In the genomic region with DNA sequence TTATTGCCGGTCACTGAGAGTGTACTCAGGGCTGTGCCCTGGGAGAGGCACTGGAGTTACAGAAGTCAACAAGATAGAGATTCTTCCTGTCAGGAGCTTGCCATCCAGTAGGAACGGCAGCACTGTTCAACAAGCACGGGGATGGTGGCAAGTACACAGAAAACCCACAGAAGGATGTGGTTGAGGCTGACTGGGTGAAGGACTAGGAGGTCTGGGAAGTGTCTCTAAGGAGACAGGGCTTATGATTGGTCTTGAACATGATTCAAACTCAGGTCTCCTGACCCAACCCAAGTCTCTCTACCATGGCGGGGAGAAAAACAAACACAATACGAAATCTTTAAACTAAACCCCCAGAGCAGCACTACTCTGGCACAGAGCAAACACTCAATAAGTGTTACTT, we compare ENCODE assay signal across 17 cellular contexts. TPM values are rescaled to one million over a fixed set of nuclear protein-coding genes. Genes with fewer than 3 reads are reported as not detected.
"Had no signal": no experiment of that assay in that cellular context is flagged by ENCODE, and none has a peak within 500 bp of the region (broad histone marks: within the 10 kb centered on the region; RNA-seq: fewer than 3 reads in every experiment).

No MANE protein-coding gene starts in this region.

- H3K27me3 ChIP-seq: adrenal gland, gastrocnemius medialis, heart right ventricle, neural progenitor cell, ovary, right lobe of liver, stomach had no signal

- H3K9me3 ChIP-seq: adrenal gland, gastrocnemius medialis, heart right ventricle, ovary, right lobe of liver, stomach had no signal

- H3K27ac Mint-ChIP-seq: activated T-cell treated with anti-CD3 and anti-CD28 coated beads, Interleukin-2, amount 50 U/mL, for 72 hours; neural progenitor cell had no signal

- DNase-seq: activated CD4-positive, alpha-beta T cell treated with anti-CD3 and anti-CD28 coated beads for 48 hours; activated naive CD4-positive, alpha-beta T cell treated with Interleukin-2 at 50 U/mL for 16 hours; activated T-cell treated with anti-CD3 and anti-CD28 coated beads, Interleukin-2, amount 50 U/mL, for 72 hours; adrenal gland; dermis blood vessel endothelial cell; gastrocnemius medialis; heart right ventricle; midbrain; ovary; right lobe of liver; stomach had no signal

- H3K4me3 ChIP-seq: adrenal gland, gastrocnemius medialis, heart right ventricle, neural progenitor cell, ovary, right lobe of liver, stomach had no signal

- H3K36me3 ChIP-seq: adrenal gland, gastrocnemius medialis, heart right ventricle, neural progenitor cell, ovary, right lobe of liver, stomach had no signal

- H3K4me1 ChIP-seq: adrenal gland, gastrocnemius medialis, heart right ventricle, neural progenitor cell, right lobe of liver, stomach had no signal

- H3K4me1 Mint-ChIP-seq: neural progenitor cell had no signal

- ATAC-seq: gastrocnemius medialis, heart right ventricle, right lobe of liver had no signal

- H3K9ac ChIP-seq: neural progenitor cell had no signal

- H3K9me3 Mint-ChIP-seq: activated T-cell treated with anti-CD3 and anti-CD28 coated beads, Interleukin-2, amount 50 U/mL, for 72 hours; neural progenitor cell had no signal

- H3K27ac ChIP-seq: adrenal gland, gastrocnemius medialis, heart right ventricle, neural progenitor cell, ovary, right lobe of liver, stomach had no signal

- H3K4me2 ChIP-seq: neural progenitor cell had no signal

- H3K4me3 Mint-ChIP-seq: activated T-cell treated with anti-CD3 and anti-CD28 coated beads, Interleukin-2, amount 50 U/mL, for 72 hours; neural progenitor cell had no signal

- H2AFZ ChIP-seq: neural progenitor cell had no signal

- H3K36me3 Mint-ChIP-seq: neural progenitor cell had no signal

RNA-seq across cellular contexts. Expression of a gene that starts 37.6 kb away (rescaled TPM):
- total RNA-seq: chondrocyte, dermis blood vessel endothelial cell, epithelial cell of proximal tubule, gastrocnemius medialis, lung microvascular endothelial cell, myocyte, pulmonary artery endothelial cell had no signal
